ENCODE assay signal across 10 cellular contexts in the genomic region with DNA sequence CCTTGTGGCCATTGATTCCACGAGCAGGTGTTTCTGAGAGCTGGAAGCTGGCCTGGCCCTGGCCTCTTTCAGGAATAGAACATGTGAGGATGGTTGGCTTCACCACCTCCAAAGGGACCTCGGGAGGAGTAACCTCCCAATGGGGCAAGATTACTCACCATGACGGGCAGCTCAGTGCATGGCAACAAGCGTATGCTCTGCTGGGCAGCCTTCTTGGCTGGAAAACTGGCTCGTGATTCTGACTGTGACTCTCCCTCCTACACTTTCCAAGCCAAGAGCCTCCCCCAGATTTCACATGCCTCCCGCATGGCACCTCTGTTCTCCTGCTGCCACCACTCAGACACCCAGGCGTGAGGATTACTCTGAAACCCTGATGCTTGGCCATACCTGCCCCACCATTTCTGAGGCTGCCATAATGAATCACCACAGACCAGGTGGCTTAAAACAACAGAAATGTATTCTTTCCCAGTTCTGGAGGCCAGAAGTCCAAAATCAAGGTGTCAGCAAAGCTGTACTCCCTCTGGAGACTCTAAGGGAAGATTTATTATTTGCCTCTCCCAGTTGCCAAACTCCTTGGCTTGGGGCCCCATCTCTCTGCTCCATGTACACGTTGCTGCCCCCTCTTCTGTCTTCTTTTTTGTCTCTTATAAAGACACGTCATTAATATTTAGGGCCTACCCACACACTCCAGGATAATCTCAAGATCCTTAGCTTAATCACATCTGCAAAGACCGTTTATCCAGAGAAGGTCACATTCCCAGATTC.
DNase-seq lines count a peak whose midpoint lies in the region; ATAC-seq and TF ChIP-seq lines count a peak whose summit lies in the region.
"Had no signal": no experiment of that assay in that cellular context is flagged by ENCODE, and none has a peak within 500 bp of the region (broad histone marks: within the 10 kb centered on the region; RNA-seq: fewer than 3 reads in every experiment).

No MANE protein-coding gene starts in this region.

- H3K9ac ChIP-seq in mammary epithelial cell (ENCODE audit: insufficient read depth, low read length) = no peak overlapping the region

- no peaks in the 10 kb centered on the region for H3K27me3 Mint-ChIP-seq in activated naive CD4-positive, alpha-beta T cell treated with anti-CD3 and anti-CD28 coated beads, Interleukin-2, amount 50 U/mL, for 24 hours

- no peaks in the 10 kb centered on the region for H3K36me3 Mint-ChIP-seq in activated naive CD4-positive, alpha-beta T cell treated with anti-CD3 and anti-CD28 coated beads, Interleukin-2, amount 50 U/mL, for 24 hours

- H3K4me2 ChIP-seq in mammary epithelial cell (ENCODE audit: insufficient read depth, low read depth, low read length) = peak overlapping the region; percentile 27

- no peaks in the 10 kb centered on the region for H4K20me1 ChIP-seq in mammary epithelial cell (ENCODE audit: insufficient read depth, low read length)

- CTCF ChIA-PET in mammary epithelial cell (lab: Charles Lee; ENCODE audit: low non-redundant PET) = no interaction called here

- TF ChIP-seq CTCF in mammary epithelial cell (conservative IDR thresholded peaks at IDR 0.05 in 1 of 2, IDR thresholded peaks at IDR 0.05 in 1 of 2; ENCODE audit: extremely low read depth in 1 of 2, insufficient read depth in 1 of 2, low read depth in 1 of 2, low read length in 2 of 2) = no peak
- no peak for TF ChIP-seq CTCF in uterus (IDR thresholded peaks at IDR 0.05)

- BruUV-seq in mammary epithelial cell (replicated peaks; lab: Mats Ljungman, UMichigan) = no TSS peak

- H2AFZ ChIP-seq in mammary epithelial cell (ENCODE audit: low read depth, low read length) = no peak overlapping the region

- peak overlapping the region; percentile 95 for H3K27ac Mint-ChIP-seq in activated naive CD4-positive, alpha-beta T cell treated with anti-CD3 and anti-CD28 coated beads, Interleukin-2, amount 50 U/mL, for 24 hours

- in situ Hi-C loops in mammary epithelial cell (cut with MboI; ENCODE audit: low sequenced_read_pairs in 2 of 2) = no loop called here

- H3K27ac ChIP-seq in mammary epithelial cell (ENCODE audit: insufficient read depth, low read depth, low read length) = peak overlapping the region; percentile 55
- H3K27ac ChIP-seq in uterus = peak overlapping the region; percentile 49 to 64

- H3K4me3 Mint-ChIP-seq in activated naive CD4-positive, alpha-beta T cell treated with anti-CD3 and anti-CD28 coated beads, Interleukin-2, amount 50 U/mL, for 24 hours = no peak overlapping the region

- ATAC-seq in HG02852 (IDR thresholded peaks at IDR 0.05; ENCODE audit: unreplicated experiment) (no peak), GM19324 (IDR thresholded peaks at IDR 0.05; ENCODE audit: low FRiP score, unreplicated experiment) (no peak)

- dilution Hi-C loops in mammary epithelial cell (cut with HindIII; ENCODE audit: low sequenced_read_pairs) = no loop called here

- 50% methylated on average over 8 of the region's 10 CpGs for WGBS in mammary epithelial cell (ENCODE audit: low coverage, missing lambda C conversion rate)

- H3K36me3 ChIP-seq in mammary epithelial cell (ENCODE audit: insufficient read depth, low read length) (no peaks in the 10 kb centered on the region), uterus (no peaks in the 10 kb centered on the region)

- H3K4me1 Mint-ChIP-seq in activated naive CD4-positive, alpha-beta T cell treated with anti-CD3 and anti-CD28 coated beads, Interleukin-2, amount 50 U/mL, for 24 hours = peaks cover 66% of the 10 kb centered on the region

- peaks cover 59% of the 10 kb centered on the region for H3K4me1 ChIP-seq in mammary epithelial cell (ENCODE audit: insufficient read depth, low read length)
- H3K4me1 ChIP-seq in uterus = peaks cover 16 to 27% of the 10 kb centered on the region in 2 donors

- TF ChIP-seq POLR2A in uterus (IDR thresholded peaks at IDR 0.05) = no peak

- H3K9me3 ChIP-seq in mammary epithelial cell (replicated peaks; ENCODE audit: insufficient read depth, low read length) (no peaks in the 10 kb centered on the region), uterus (no peaks in the 10 kb centered on the region)
- H3K9me3 ChIP-seq: Caco-2 had no signal

- peaks cover 16% of the 10 kb centered on the region for H3K79me2 ChIP-seq in mammary epithelial cell (ENCODE audit: insufficient read depth, low read length)

- DNase-seq in activated naive CD4-positive, alpha-beta T cell treated with anti-CD3 and anti-CD28 coated beads, Interleukin-2, amount 50 U/mL, for 16 hours = no peak
- peak; percentile 73 for DNase-seq in mammary epithelial cell
- peak; percentile 64 for DNase-seq in medulla oblongata (ENCODE audit: extremely low spot score)
- DNase-seq in uterus = peak; percentile 80 to 85
- no peak for DNase-seq in NCI-H1105 treated with DMSO at 0.1 percent for 48 hours (lab: John Stamatoyannopoulos, UW)
- DNase-seq: Caco-2; effector memory CD4-positive, alpha-beta T cell had no signal

- intact Hi-C loops in mammary epithelial cell (cut with micrococcal nuclease) = loop anchor here (1.0 to 5.0 kb wide), 2 partner anchors 84 to 470 kb away; no protein-coding TSS in a partner anchor
- intact Hi-C loops in uterus (cut with DNase I; ENCODE audit: low total_unique reads) = no loop called here

- H3K4me3 ChIP-seq in mammary epithelial cell (replicated peaks in 1 of 3; ENCODE audit: insufficient read depth in 1 of 3, low read depth in 2 of 3, low read length in 3 of 3) (no peak overlapping the region), uterus (no peak overlapping the region)

- no peaks in the 10 kb centered on the region for H3K9me3 Mint-ChIP-seq in activated naive CD4-positive, alpha-beta T cell treated with anti-CD3 and anti-CD28 coated beads, Interleukin-2, amount 50 U/mL, for 24 hours

- no peaks in the 10 kb centered on the region for H3K27me3 ChIP-seq in mammary epithelial cell (ENCODE audit: insufficient read depth, low read length)
- H3K27me3 ChIP-seq in uterus = no peaks in the 10 kb centered on the region

Comparison
In these comparisons a context has a peak if more than half of its experiments do, and no peak if none do; other contexts are left out.
1. DNase-seq: peak in mammary epithelial cell (single experiment), medulla oblongata (single experiment) and uterus (2 of 2); none in activated naive CD4-positive, alpha-beta T cell treated with anti-CD3 and anti-CD28 coated beads, Interleukin-2, amount 50 U/mL, for 16 hours (single experiment) and NCI-H1105 treated with DMSO at 0.1 percent for 48 hours (single experiment).